Comparison of ENCODE assay signal across 8 cellular contexts in the genomic region with DNA sequence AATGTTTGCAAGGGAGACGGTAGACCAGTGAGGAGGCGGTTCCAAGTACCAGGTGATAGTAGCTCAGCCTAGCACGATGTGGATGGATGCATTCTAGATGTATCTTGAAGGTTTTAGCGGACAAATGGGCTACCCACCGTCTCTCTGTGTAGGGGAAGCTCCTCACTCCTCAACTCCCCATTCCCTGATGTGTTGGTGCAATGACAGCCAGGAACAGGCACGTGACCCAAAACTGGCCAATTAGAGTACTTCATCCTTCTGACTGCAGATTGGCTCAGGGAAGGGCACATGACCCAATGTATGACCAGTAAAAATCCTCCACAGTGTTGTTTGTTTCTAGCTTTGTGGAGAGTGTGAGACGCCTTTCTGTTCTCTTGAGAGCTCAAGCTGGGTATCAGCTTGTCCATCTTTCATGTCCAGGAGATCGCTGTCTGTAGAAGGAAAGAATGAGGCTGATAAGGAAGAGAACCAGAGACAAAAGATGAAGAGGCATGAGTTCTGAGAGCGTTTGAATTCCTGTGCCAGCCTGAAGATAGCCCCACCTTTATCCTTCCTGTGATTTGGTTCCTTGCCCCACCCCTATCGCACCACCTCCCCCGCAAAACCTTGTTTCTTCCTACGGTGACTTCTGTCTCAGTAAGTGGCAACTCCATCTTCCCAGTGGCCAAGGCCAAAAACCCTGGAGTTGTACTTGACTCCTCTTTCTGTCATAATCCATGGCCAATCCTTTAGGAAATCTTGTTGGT. TPM values are rescaled to one million over a fixed set of nuclear protein-coding genes. Genes with fewer than 3 reads are reported as not detected.
DNase-seq lines count a peak whose midpoint lies in the region; ATAC-seq and TF ChIP-seq lines count a peak whose summit lies in the region.

No MANE protein-coding gene starts in this region.

- in situ Hi-C loops in ACHN (cut with HindIII; ENCODE audit: low pct_ligation_motif_present, low pct_unique_long_range_greater_than_20kb, low sequenced_read_pairs): no loop called here
- in situ Hi-C loops in GM18951 (cut with MboI; ENCODE audit: low sequenced_read_pairs, unreplicated experiment): no loop called here

- H3K36me3 ChIP-seq in MM.1S (replicated peaks; ENCODE audit: insufficient read depth, low read length): no peaks in the 10 kb centered on the region
- no peaks in the 10 kb centered on the region for H3K36me3 ChIP-seq in body of pancreas (replicated peaks in 1 of 2; ENCODE audit: insufficient read depth in 1 of 2, low read depth in 2 of 2)
- H3K36me3 ChIP-seq in prostate gland: no peaks in the 10 kb centered on the region

- H2AFZ ChIP-seq in MM.1S (ENCODE audit: low read length): peak overlapping the region; percentile 27

- peaks cover 35% of the 10 kb centered on the region for H3F3A ChIP-seq in MM.1S (ENCODE audit: insufficient read depth, low read length)

- H4K20me1 ChIP-seq in MM.1S (ENCODE audit: insufficient read depth, low read length): no peaks in the 10 kb centered on the region

- H3K9me2 ChIP-seq in MM.1S (replicated peaks; ENCODE audit: insufficient read depth, low read length): no peaks in the 10 kb centered on the region

- H3K4me1 ChIP-seq in MM.1S (ENCODE audit: low read length) (peaks cover 36% of the 10 kb centered on the region), body of pancreas (peaks cover 40% of the 10 kb centered on the region), prostate gland (replicated peaks) (peaks cover 14% of the 10 kb centered on the region)

- TF ChIP-seq POLR2A in GM18951 (IDR thresholded peaks at IDR 0.05; ENCODE audit: extremely low read depth, insufficient read depth, insufficient read length): peak; percentile 49
- TF ChIP-seq POLR2A in body of pancreas (IDR thresholded peaks at IDR 0.05): peak in 2 of 3 donors; percentile 69 to 73
- TF ChIP-seq POLR2A in prostate gland (IDR thresholded peaks at IDR 0.05): peak; percentile 57

- intact Hi-C loops in body of pancreas (cut with DNase I) (no loop called here), prostate gland (cut with DNase I) (no loop called here)

- H3K9ac ChIP-seq in MM.1S (ENCODE audit: low read length): peak overlapping the region; percentile 22; the same call in 1 of the 2 replicates

- peak; percentile 64 for ATAC-seq in body of pancreas

- WGBS in body of pancreas, 2 donors: 9 to 19% methylated on average over 12 of the region's 12 CpGs
- WGBS in prostate gland: 23% methylated on average over 12 of the region's 12 CpGs

- H3K4me2 ChIP-seq in MM.1S (ENCODE audit: low read depth, low read length): peak overlapping the region; percentile 42

- H3K4me3 ChIP-seq in MM.1S (ENCODE audit: low read length): peak overlapping the region; percentile 43
- no peak overlapping the region for H3K4me3 ChIP-seq in body of pancreas
- peak overlapping the region in 1 of 2 donors; percentile 11 for H3K4me3 ChIP-seq in prostate gland

- peak; percentile 97 for DNase-seq in ACHN
- DNase-seq in MM.1S: peak; percentile 86
- DNase-seq in SIG-M5 treated with dmso at 0.1 percent for 504 hours (lab: John Stamatoyannopoulos, UW; ENCODE audit: unreplicated experiment): peak; percentile 86
- DNase-seq in body of pancreas: peak; percentile 82 to 93 (median 86)
- DNase-seq in hepatic stellate cell (ENCODE audit: low spot score): peak; percentile 86
- peak; percentile 68 for DNase-seq in prostate gland (ENCODE audit: low spot score)
- no peak for DNase-seq in GM19240 (ENCODE audit: insufficient read length, low spot score)

- no peaks in the 10 kb centered on the region for H3K27me3 ChIP-seq in MM.1S (replicated peaks; ENCODE audit: insufficient read depth, low read length)
- no peaks in the 10 kb centered on the region for H3K27me3 ChIP-seq in body of pancreas
- no peaks in the 10 kb centered on the region for H3K27me3 ChIP-seq in prostate gland (replicated peaks; ENCODE audit: insufficient read depth)

- H3K27ac ChIP-seq in MM.1S (ENCODE audit: low read length): peak overlapping the region; percentile 59; the same call in 1 of the 2 replicates
- H3K27ac ChIP-seq in body of pancreas: peak overlapping the region; percentile 54 to 76 (median 67)
- H3K27ac ChIP-seq in prostate gland: peak overlapping the region; percentile 41 to 67

- TF ChIP-seq CTCF in MM.1S (IDR thresholded peaks at IDR 0.05; ENCODE audit: low read length): no peak
- no peak for TF ChIP-seq CTCF in body of pancreas (IDR thresholded peaks at IDR 0.05)
- TF ChIP-seq CTCF in prostate gland (IDR thresholded peaks at IDR 0.05): no peak

- H3K9me3 ChIP-seq in MM.1S (replicated peaks; ENCODE audit: insufficient read depth, low read length) (no peaks in the 10 kb centered on the region), body of pancreas (no peaks in the 10 kb centered on the region), prostate gland (no peaks in the 10 kb centered on the region)

- peaks cover 17% of the 10 kb centered on the region for H3K79me2 ChIP-seq in MM.1S (ENCODE audit: low read length)

RNA-seq across cellular contexts. Expression of gene BORCS6, which starts 2.3 kb away (rescaled TPM):
- total RNA-seq in body of pancreas (10 to 100 TPM; 11.9 to 16.2 TPM), prostate gland (10 to 100 TPM in 1 of 2 donors, 1 to 10 TPM in 1; 9.6 to 19.1 TPM)

RNA-seq across cellular contexts. Expression of gene TMEM107, which starts 16.1 kb away (rescaled TPM):
- total RNA-seq in body of pancreas (10 to 100 TPM in 1 of 2 donors, 1 to 10 TPM in 1; 7.6 to 12.7 TPM), prostate gland (10 to 100 TPM in 1 of 2 donors, 1 to 10 TPM in 1; 8.6 to 13.9 TPM)

RNA-seq across cellular contexts. Expression of gene AURKB, which starts 18.1 kb away (rescaled TPM):
- total RNA-seq in body of pancreas: not detected
- 1 to 10 TPM; 2.1 to 6.6 TPM for total RNA-seq in prostate gland

RNA-seq across cellular contexts. Expression of gene VAMP2, which starts 29.5 kb away (rescaled TPM):
- 10 to 100 TPM; 16.3 to 26.4 TPM for total RNA-seq in body of pancreas
- 10 to 100 TPM; 34.2 to 65.2 TPM for total RNA-seq in prostate gland

RNA-seq across cellular contexts. Expression of gene PER1, which starts 40.0 kb away (rescaled TPM):
- 10 to 100 TPM; 27.5 to 78.8 TPM for total RNA-seq in body of pancreas
- total RNA-seq in prostate gland: 100 to 1,000 TPM; 119 to 142 TPM
